Comparison of ENCODE assay signal across 1 cellular context in the genomic region with DNA sequence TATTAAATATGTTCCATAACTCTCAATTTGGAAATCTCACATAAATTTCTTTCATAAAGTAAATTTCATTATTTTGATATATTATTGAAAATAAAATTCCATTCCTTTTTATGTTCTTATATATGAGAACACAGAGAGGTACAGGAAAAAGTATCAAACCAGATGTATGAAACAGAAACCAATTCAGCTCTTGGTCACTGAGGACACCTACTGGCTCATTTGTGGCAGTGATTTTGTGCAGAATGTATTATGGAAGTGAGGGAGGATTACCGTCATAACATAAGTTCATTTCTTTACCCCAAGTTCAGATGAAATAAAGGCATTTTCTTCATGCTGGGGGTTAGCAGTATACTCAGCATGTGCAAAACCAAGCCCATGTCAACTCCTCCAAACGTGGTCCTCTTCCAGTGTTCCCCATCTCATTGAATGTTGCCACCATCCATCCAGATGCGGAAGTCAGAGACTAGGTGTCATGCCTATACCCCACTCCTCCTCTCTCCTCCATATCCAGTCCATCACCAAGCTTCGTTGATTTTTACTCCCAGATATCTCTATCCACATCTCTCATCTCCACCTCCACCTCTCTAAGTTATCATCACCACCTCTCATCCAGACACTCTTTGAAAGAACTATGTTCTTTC.
TF ChIP-seq lines count a peak whose summit lies in the region.

No MANE protein-coding gene starts in this region.

TF ChIP-seq in H1, 55 proteins besides CTCF, POLR2A, EP300 and RAD21:
- TF ChIP-seq TEAD4 (IDR thresholded peaks at IDR 0.05; ENCODE audit: low read depth, low read length) = no peak
- no peak for TF ChIP-seq EZH2 (IDR thresholded peaks at IDR 0.05; ENCODE audit: low read depth, low read length, severe bottlenecking)
- no peak for TF ChIP-seq POLR2AphosphoS5 (IDR thresholded peaks at IDR 0.05; ENCODE audit: low read depth, low read length)
